Comparison of ENCODE assay signal across 10 cellular contexts in the genomic region with DNA sequence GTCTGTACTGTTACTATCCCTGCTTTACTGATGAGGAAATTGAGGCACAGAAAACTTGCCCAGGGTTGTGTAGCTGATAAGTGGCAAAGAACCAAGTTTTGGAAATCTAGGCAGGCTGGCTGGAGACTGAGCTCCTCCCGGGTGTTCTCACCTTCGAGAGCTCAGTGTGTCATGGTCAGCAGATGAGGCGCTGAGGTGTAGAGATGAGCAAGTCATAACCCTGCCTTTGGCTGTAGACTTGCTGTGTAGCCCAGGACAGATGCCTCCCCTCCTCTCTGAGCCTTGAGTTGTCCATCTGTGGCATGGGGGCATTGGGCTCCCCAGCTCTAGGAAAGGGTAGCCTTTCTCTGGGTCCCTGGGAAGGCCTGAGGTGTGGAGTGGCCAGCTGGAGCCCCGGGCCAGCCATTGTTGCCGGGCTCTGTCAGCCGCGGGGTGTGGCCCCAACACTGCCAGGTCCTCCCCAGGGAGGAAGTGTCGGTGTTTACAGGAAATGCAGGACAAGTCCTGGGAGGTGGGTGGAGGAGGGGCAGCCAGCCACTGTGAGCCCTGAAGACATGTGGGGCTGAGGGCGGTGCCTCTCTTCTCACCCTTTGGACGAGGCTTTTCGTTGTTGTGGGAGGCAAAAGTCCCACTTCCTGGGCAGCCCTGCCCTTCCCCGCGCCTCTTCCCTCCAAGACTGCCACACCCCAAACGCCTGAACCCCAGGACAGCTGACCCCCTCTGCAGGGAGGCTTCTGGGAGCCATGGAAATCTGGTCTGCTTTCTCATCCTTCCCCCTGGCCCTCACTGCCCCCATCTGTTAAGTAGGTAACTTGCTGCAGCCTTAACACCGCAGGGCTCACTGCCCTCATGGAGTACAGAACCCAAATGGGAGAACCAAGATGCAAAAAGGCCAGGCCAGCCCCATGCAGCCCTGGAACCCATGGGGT. TPM values are rescaled to one million over a fixed set of nuclear protein-coding genes. Genes with fewer than 3 reads are reported as not detected.
DNase-seq lines count a peak whose midpoint lies in the region; ATAC-seq lines count a peak whose summit lies in the region.
"Had no signal": no experiment of that assay in that cellular context is flagged by ENCODE, and none has a peak within 500 bp of the region (broad histone marks: within the 10 kb centered on the region; RNA-seq: fewer than 3 reads in every experiment).

No MANE protein-coding gene starts in this region.

- no peaks in the 10 kb centered on the region for H3K9me3 Mint-ChIP-seq in activated naive CD8-positive, alpha-beta T cell treated with anti-CD3 and anti-CD28 coated beads, Interleukin-2, amount 10 ng/mL, durations not matched to agents 7 days and 5 days

- peak overlapping the region; percentile 77 for H3K27ac Mint-ChIP-seq in activated naive CD8-positive, alpha-beta T cell treated with anti-CD3 and anti-CD28 coated beads, Interleukin-2, amount 10 ng/mL, durations not matched to agents 7 days and 5 days

- ATAC-seq in activated naive CD8-positive, alpha-beta T cell treated with anti-CD3 and anti-CD28 coated beads, Interleukin-2, amount 10 ng/mL, durations not matched to agents 7 days and 5 days (ENCODE audit: low read depth): peak; percentile 56
- peak; percentile 99 for ATAC-seq in left colon
- ATAC-seq: SK-N-SH treated with all-trans-retinoic acid at 6 μM for 48 hours had no signal

- peaks cover 14% of the 10 kb centered on the region for H3K4me1 Mint-ChIP-seq in activated naive CD8-positive, alpha-beta T cell treated with anti-CD3 and anti-CD28 coated beads, Interleukin-2, amount 10 ng/mL, durations not matched to agents 7 days and 5 days

- H3K27me3 Mint-ChIP-seq in activated naive CD8-positive, alpha-beta T cell treated with anti-CD3 and anti-CD28 coated beads, Interleukin-2, amount 10 ng/mL, durations not matched to agents 7 days and 5 days: peaks cover 10% of the 10 kb centered on the region

- no peaks in the 10 kb centered on the region for H3K36me3 Mint-ChIP-seq in activated naive CD8-positive, alpha-beta T cell treated with anti-CD3 and anti-CD28 coated beads, Interleukin-2, amount 10 ng/mL, durations not matched to agents 7 days and 5 days

- peak; percentile 8 for DNase-seq in stimulated activated CD4-positive, alpha-beta T cell treated with anti-CD3 and anti-CD28 coated beads, Interleukin-15, amount 100 ng/mL, for 24 hours
- DNase-seq in stimulated activated CD4-positive, alpha-beta T cell treated with anti-CD3 and anti-CD28 coated beads, Interleukin-12 subunit alpha, Interleukin-12 subunit beta, amount 100 ng/mL, for 4 hours: no peak
- peak; percentile 36 for DNase-seq in activated naive CD8-positive, alpha-beta T cell treated with anti-CD3 and anti-CD28 coated beads, Interleukin-2, amount 10 ng/mL, durations not matched to agents 7 days and 5 days
- DNase-seq in left colon: peak; percentile 83 to 84
- no peak for DNase-seq in MV-4-11 (lab: John Stamatoyannopoulos, UW)
- DNase-seq in HuH-7 (ENCODE audit: low spot score): no peak
- DNase-seq in HCEC 1CT: no peak
- DNase-seq in DMS79 treated with DMSO at 0.1 percent for 48 hours (lab: John Stamatoyannopoulos, UW): no peak
- DNase-seq: testis had no signal

- POLR2A ChIA-PET in activated naive CD8-positive, alpha-beta T cell treated with anti-CD3 and anti-CD28 coated beads, Interleukin-2, amount 10 ng/mL, durations not matched to agents 7 days and 5 days (lab: Charles Lee): interaction anchor here (1.2 to 1.5 kb wide), 2 partner anchors 33 to 38 kb away, joined by 3 read pairs; no protein-coding TSS in a partner anchor

- intact Hi-C loops in left colon (cut with DNase I, micrococcal nuclease): no loop called here

- H3K4me3 Mint-ChIP-seq in activated naive CD8-positive, alpha-beta T cell treated with anti-CD3 and anti-CD28 coated beads, Interleukin-2, amount 10 ng/mL, durations not matched to agents 7 days and 5 days: no peak overlapping the region

RNA-seq across cellular contexts. Expression of a gene that starts 29.1 kb away (rescaled TPM):
- total RNA-seq in activated naive CD8-positive, alpha-beta T cell treated with anti-CD3 and anti-CD28 coated beads, Interleukin-2, amount 10 ng/mL, durations not matched to agents 7 days and 5 days: under 1 TPM in 1 of 2 experiments, not detected in 1; 0.17 TPM
- 1 to 10 TPM; 5.8 to 9.8 TPM for total RNA-seq in left colon

Comparison
In these comparisons a context has a peak if more than half of its experiments do, and no peak if none do; other contexts are left out.
1. DNase-seq: peak in stimulated activated CD4-positive, alpha-beta T cell treated with anti-CD3 and anti-CD28 coated beads, Interleukin-15, amount 100 ng/mL, for 24 hours (single experiment), activated naive CD8-positive, alpha-beta T cell treated with anti-CD3 and anti-CD28 coated beads, Interleukin-2, amount 10 ng/mL, durations not matched to agents 7 days and 5 days (single experiment) and left colon (2 of 2); none in stimulated activated CD4-positive, alpha-beta T cell treated with anti-CD3 and anti-CD28 coated beads, Interleukin-12 subunit alpha, Interleukin-12 subunit beta, amount 100 ng/mL, for 4 hours (single experiment), MV-4-11 (single experiment), HuH-7 (single experiment), HCEC 1CT (single experiment) and DMS79 treated with DMSO at 0.1 percent for 48 hours (single experiment).
2. RNA of a gene that starts 29.1 kb away (total RNA-seq): 5.8 to 9.8 TPM in left colon; 0.17 TPM in activated naive CD8-positive, alpha-beta T cell treated with anti-CD3 and anti-CD28 coated beads, Interleukin-2, amount 10 ng/mL, durations not matched to agents 7 days and 5 days; every median in the first group is over 4 times any median in the second.